1 cellular context compared by ENCODE assay signal in the genomic region with DNA sequence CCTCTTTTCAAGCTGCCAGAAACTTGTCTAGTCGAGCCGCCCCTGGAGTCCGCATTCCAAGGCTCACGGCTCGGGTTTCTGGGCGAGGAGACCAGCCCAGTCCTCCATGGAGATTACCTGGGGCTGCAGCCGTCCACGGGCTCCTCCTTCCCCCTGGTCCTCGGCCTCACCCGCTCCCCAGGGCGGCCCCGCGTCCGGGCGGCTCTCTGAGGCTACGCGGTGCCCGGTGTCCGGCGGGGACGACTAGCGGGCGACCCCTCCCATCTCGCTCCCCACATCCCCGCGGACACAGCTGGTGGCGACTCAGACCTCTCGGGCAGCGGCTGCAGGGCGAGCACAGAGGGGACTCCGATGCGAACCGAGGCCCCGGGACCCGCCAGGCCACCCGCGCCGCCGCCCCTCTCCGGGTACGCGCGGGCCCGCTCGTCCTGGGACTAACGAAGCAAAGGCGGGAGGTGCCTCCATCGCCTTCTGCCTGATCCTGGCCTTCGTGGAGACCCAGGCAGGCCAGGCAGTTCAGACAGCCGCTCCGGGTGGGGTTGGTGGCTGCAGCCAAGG.
TF ChIP-seq lines count a peak whose summit lies in the region.

No MANE protein-coding gene starts in this region.

TF ChIP-seq in IMR-90, 13 proteins besides CTCF, POLR2A, EP300 and RAD21:
- no peak for TF ChIP-seq CEBPB (IDR thresholded peaks at IDR 0.05; ENCODE audit: low read depth, low read length)
- TF ChIP-seq RCOR1 (IDR thresholded peaks at IDR 0.05; ENCODE audit: insufficient replicate concordance, low read length) = no peak
- no peak for TF ChIP-seq USF2 (IDR thresholded peaks at IDR 0.05; ENCODE audit: low read depth, low read length)
- TF ChIP-seq RFX5 (IDR thresholded peaks at IDR 0.05; ENCODE audit: low read depth, low read length) = no peak
- no peak for TF ChIP-seq SMC3 (IDR thresholded peaks at IDR 0.05; ENCODE audit: low read depth, low read length)
- no peak for TF ChIP-seq CHD1 (IDR thresholded peaks at IDR 0.05; ENCODE audit: low read depth, low read length)
- no peak for TF ChIP-seq MXI1 (IDR thresholded peaks at IDR 0.05; ENCODE audit: borderline replicate concordance, low read depth, low read length)
- TF ChIP-seq, protein P1, sequence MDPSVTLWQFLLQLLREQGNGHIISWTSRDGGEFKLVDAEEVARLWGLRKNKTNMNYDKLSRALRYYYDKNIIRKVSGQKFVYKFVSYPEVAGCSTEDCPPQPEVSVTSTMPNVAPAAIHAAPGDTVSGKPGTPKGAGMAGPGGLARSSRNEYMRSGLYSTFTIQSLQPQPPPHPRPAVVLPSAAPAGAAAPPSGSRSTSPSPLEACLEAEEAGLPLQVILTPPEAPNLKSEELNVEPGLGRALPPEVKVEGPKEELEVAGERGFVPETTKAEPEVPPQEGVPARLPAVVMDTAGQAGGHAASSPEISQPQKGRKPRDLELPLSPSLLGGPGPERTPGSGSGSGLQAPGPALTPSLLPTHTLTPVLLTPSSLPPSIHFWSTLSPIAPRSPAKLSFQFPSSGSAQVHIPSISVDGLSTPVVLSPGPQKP (IDR thresholded peaks at IDR 0.05; ENCODE audit: borderline replicate concordance, low read depth, low read length) = no peak
- TF ChIP-seq FOS (IDR thresholded peaks at IDR 0.05; ENCODE audit: low read depth, low read length) = no peak
- no peak for TF ChIP-seq MAZ (IDR thresholded peaks at IDR 0.05; ENCODE audit: borderline replicate concordance, low read depth, low read length)
